Comparison of ENCODE assay signal across 17 cellular contexts in genomic region chr5:39863926-39864572, GRCh38.
"Had no signal": no experiment of that assay in that cellular context is flagged by ENCODE, and none has a peak within 500 bp of the region (broad histone marks: within the 10 kb centered on the region; RNA-seq: fewer than 3 reads in every experiment).

No MANE protein-coding gene starts in this region.

- H3K36me3 ChIP-seq: spleen, upper lobe of left lung had no signal

- H3K9me3 Mint-ChIP-seq: activated CD4-positive, alpha-beta memory T cell treated with anti-CD3 and anti-CD28 coated beads, Interleukin-2, amount 10 ng/mL, durations not matched to agents 7 days and 5 days; activated naive CD8-positive, alpha-beta T cell treated with anti-CD3 and anti-CD28 coated beads, Interleukin-2, amount 50 U/mL, for 24 hours had no signal

- H3K4me3 Mint-ChIP-seq: activated CD4-positive, alpha-beta memory T cell treated with anti-CD3 and anti-CD28 coated beads, Interleukin-2, amount 10 ng/mL, durations not matched to agents 7 days and 5 days; activated naive CD8-positive, alpha-beta T cell treated with anti-CD3 and anti-CD28 coated beads, Interleukin-2, amount 50 U/mL, for 24 hours; activated T-cell treated with anti-CD3 and anti-CD28 coated beads, Interleukin-2, amount 50 U/mL, for 72 hours; dendritic cell treated with granulocyte-macrophage colony-stimulating factor and Interleukin-4, amounts not matched to agents 40 ng/mL and 50 ng/mL, for 4 days; naive thymus-derived CD4-positive, alpha-beta T cell; neural crest cell had no signal

- H3K27ac Mint-ChIP-seq: activated CD4-positive, alpha-beta memory T cell treated with anti-CD3 and anti-CD28 coated beads, Interleukin-2, amount 10 ng/mL, durations not matched to agents 7 days and 5 days; activated naive CD8-positive, alpha-beta T cell treated with anti-CD3 and anti-CD28 coated beads, Interleukin-2, amount 50 U/mL, for 24 hours; activated T-cell treated with anti-CD3 and anti-CD28 coated beads, Interleukin-2, amount 50 U/mL, for 72 hours; dendritic cell treated with granulocyte-macrophage colony-stimulating factor and Interleukin-4, amounts not matched to agents 40 ng/mL and 50 ng/mL, for 4 days; naive thymus-derived CD4-positive, alpha-beta T cell had no signal

- ATAC-seq: activated naive CD8-positive, alpha-beta T cell treated with anti-CD3 and anti-CD28 coated beads, Interleukin-2, amount 50 U/mL, for 24 hours; activated T-cell treated with anti-CD3 and anti-CD28 coated beads, Interleukin-2, amount 50 U/mL, for 72 hours; naive thymus-derived CD4-positive, alpha-beta T cell had no signal

- H3K27ac ChIP-seq: spleen, upper lobe of left lung had no signal

- H3K27me3 Mint-ChIP-seq: dendritic cell treated with granulocyte-macrophage colony-stimulating factor and Interleukin-4, amounts not matched to agents 40 ng/mL and 50 ng/mL, for 4 days had no signal

- H3K9me3 ChIP-seq: upper lobe of left lung had no signal

- H3K4me1 Mint-ChIP-seq: activated CD4-positive, alpha-beta memory T cell treated with anti-CD3 and anti-CD28 coated beads, Interleukin-2, amount 10 ng/mL, durations not matched to agents 7 days and 5 days; activated naive CD8-positive, alpha-beta T cell treated with anti-CD3 and anti-CD28 coated beads, Interleukin-2, amount 50 U/mL, for 24 hours; naive thymus-derived CD4-positive, alpha-beta T cell; neural crest cell had no signal

- H3K4me3 ChIP-seq: spleen, upper lobe of left lung had no signal

- H3K4me1 ChIP-seq: spleen, upper lobe of left lung had no signal

- DNase-seq: activated CD4-positive, alpha-beta memory T cell treated with anti-CD3 and anti-CD28 coated beads, Interleukin-2, amount 10 ng/mL, durations not matched to agents 7 days and 5 days; activated CD4-positive, alpha-beta T cell treated with anti-CD3 and anti-CD28 coated beads for 48 hours; activated gamma-delta T cell; activated naive CD4-positive, alpha-beta T cell treated with anti-CD3 and anti-CD28 coated beads, Interleukin-2, amount 50 U/mL, for 16 hours; activated naive CD8-positive, alpha-beta T cell treated with anti-CD3 and anti-CD28 coated beads, Interleukin-2, amount 50 U/mL, for 24 hours; activated T-cell treated with anti-CD3 and anti-CD28 coated beads, Interleukin-2, amount 50 U/mL, for 72 hours; effector CD4-positive, alpha-beta T cell; foreskin fibroblast; mesenchymal stem cell; naive thymus-derived CD4-positive, alpha-beta T cell; spleen; stimulated activated CD4-positive, alpha-beta T cell treated with anti-CD3 and anti-CD28 coated beads, Interleukin-4, amount 100 ng/mL, for 24 hours; stimulated activated naive CD4-positive, alpha-beta T cell treated with Interleukin-2 at 50 U/mL for 16 hours; T-helper 9 cell; upper lobe of left lung had no signal

- H3K36me3 Mint-ChIP-seq: naive thymus-derived CD4-positive, alpha-beta T cell had no signal

- H3K27me3 ChIP-seq: spleen, upper lobe of left lung had no signal
